9 cellular contexts compared by ENCODE assay signal in the genomic region with DNA sequence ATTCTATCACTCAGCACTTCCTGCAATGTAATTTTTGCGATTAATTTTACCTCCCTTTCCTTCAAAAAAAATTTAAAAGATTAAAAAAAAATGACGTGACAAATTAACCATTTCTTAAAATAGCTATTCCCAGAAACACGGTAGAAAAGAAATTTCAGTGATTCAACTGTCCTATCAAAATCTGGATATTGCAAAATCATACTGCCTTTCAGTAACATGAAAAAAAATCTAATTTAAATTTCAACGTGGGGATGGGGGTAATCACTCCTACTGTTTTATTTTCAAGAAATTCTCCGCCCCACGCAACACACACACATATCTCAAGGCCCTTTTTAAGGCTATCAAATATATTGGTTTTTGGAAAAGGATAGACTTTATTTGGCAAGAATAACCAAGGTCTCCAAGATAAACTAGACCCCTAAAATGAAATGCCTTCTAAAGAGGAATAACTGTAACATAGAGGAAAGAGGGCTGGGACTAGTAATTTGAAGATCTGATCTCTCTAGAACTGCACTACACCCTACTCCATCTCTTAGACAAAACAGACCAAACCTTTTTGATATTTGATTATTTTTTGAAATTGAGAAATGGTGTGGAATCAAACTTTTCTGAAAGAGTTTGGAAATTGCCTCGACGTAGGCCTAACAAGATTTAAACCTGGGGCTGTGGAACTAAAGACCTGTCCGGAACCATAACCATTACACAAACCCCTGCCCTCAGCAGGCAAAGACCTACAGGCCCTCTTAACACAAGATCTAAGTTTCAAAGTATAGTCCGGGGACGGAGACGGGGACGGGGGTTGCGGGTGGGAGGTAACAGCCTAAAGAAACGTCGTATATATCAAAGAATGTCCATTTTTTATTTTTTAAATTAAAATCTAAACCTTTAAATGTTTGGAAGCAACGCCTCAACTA. TPM values are rescaled to one million over a fixed set of nuclear protein-coding genes. Genes with fewer than 3 reads are reported as not detected.
DNase-seq lines count a peak whose midpoint lies in the region; ATAC-seq and TF ChIP-seq lines count a peak whose summit lies in the region.
"Had no signal": no experiment of that assay in that cellular context is flagged by ENCODE, and none has a peak within 500 bp of the region (broad histone marks: within the 10 kb centered on the region; RNA-seq: fewer than 3 reads in every experiment).

No MANE protein-coding gene starts in this region.

- peaks cover 15% of the 10 kb centered on the region for H3K4me1 ChIP-seq in upper lobe of right lung

- intact Hi-C loops in upper lobe of right lung (cut with DNase I): no loop called here

- H3K4me3 ChIP-seq in GM12864 (ENCODE audit: low read depth, low read length): peak overlapping the region; percentile 59
- peak overlapping the region; percentile 81 for H3K4me3 ChIP-seq in choroid plexus epithelial cell (ENCODE audit: low read depth, low read length)
- H3K4me3 ChIP-seq in upper lobe of right lung: peak overlapping the region; percentile 87

- no peaks in the 10 kb centered on the region for H3K9me3 ChIP-seq in upper lobe of right lung

- ATAC-seq in upper lobe of right lung (no peak), HG02610 (IDR thresholded peaks at IDR 0.05; ENCODE audit: unreplicated experiment) (no peak)

- H3K36me3 ChIP-seq in upper lobe of right lung: peaks cover 12% of the 10 kb centered on the region

- no peaks in the 10 kb centered on the region for H3K27me3 ChIP-seq in upper lobe of right lung

- TF ChIP-seq CTCF in GM12864 (IDR thresholded peaks at IDR 0.05; ENCODE audit: low read depth, low read length, missing control alignments): no peak
- no peak for TF ChIP-seq CTCF in choroid plexus epithelial cell (conservative IDR thresholded peaks at IDR 0.05; ENCODE audit: low read depth, low read length)
- no peak for TF ChIP-seq CTCF in upper lobe of right lung (IDR thresholded peaks at IDR 0.05)

- DNase-seq in GM12864 (ENCODE audit: low read depth): no peak
- DNase-seq in NCI-H69 (lab: John Stamatoyannopoulos, UW): peak; percentile 60
- DNase-seq in choroid plexus epithelial cell (ENCODE audit: low read depth): no peak
- peak; percentile 50 for DNase-seq in medulla oblongata (ENCODE audit: extremely low spot score)
- DNase-seq in upper lobe of right lung: no peak
- DNase-seq in stimulated activated naive CD4-positive, alpha-beta T cell treated with Interleukin-2 at 50 U/mL for 16 hours (lab: John Stamatoyannopoulos, UW): no peak
- no peak for DNase-seq in LoVo (ENCODE audit: low spot score)

- H3K27ac ChIP-seq in upper lobe of right lung: peak overlapping the region; percentile 91

RNA-seq across cellular contexts. Expression of a gene that starts 0.9 kb away (rescaled TPM):
- 53.8 TPM for total RNA-seq in upper lobe of right lung

RNA-seq across cellular contexts. Expression of a gene that starts 11.5 kb away (rescaled TPM):
- not detected for total RNA-seq in upper lobe of right lung
- total RNA-seq: temporal lobe had no signal

RNA-seq across cellular contexts. Expression of a gene that starts 50.7 kb away (rescaled TPM):
- 45.8 TPM for total RNA-seq in upper lobe of right lung

Comparison
In these comparisons a context has a peak if more than half of its experiments do, and no peak if none do; other contexts are left out.
1. DNase-seq: peak in NCI-H69 (single experiment) and medulla oblongata (single experiment); none in GM12864 (single experiment), choroid plexus epithelial cell (single experiment), upper lobe of right lung (single experiment), stimulated activated naive CD4-positive, alpha-beta T cell treated with Interleukin-2 at 50 U/mL for 16 hours (single experiment) and LoVo (single experiment).
2. Peak in every context shown above with its lines, with median percentiles within 50 percentile points of each other: H3K4me3 ChIP-seq.